Comparison of ENCODE assay signal across 12 cellular contexts in the genomic region with DNA sequence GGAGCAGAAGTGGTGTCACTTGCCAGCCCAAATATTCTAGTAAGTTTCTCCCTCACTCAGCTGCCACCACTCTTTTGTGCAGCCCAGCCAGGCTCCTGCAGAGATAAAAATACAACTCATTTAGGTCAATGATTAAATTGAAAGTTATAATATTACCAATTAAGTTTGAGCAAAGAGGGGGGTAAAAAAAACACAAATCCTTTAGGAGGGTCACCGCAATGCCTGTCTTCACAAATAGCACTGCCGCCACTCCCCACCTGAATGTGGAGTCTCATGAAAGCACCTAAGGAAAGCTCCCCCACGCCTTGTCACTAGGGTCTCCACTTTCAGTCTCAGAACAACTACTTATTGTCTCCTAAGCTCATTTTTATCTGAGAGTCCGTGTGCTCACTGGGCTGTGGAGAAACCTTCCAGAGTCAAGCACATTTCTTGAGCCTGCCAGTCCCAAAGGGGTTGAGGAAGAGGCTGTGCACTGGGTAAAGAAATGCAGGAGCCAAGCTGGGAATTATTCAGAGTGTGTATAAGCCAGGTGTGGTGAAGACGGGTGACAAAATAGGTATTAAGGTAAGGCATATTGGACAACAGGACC.
DNase-seq lines count a peak whose midpoint lies in the region; ATAC-seq, FAIRE-seq and TF ChIP-seq lines count a peak whose summit lies in the region.
"Had no signal": no experiment of that assay in that cellular context is flagged by ENCODE, and none has a peak within 500 bp of the region (broad histone marks: within the 10 kb centered on the region; RNA-seq: fewer than 3 reads in every experiment).

No MANE protein-coding gene starts in this region.

- TF ChIP-seq CTCF in progenitor cell of endocrine pancreas (IDR thresholded peaks at IDR 0.05; ENCODE audit: unreplicated experiment) = no peak

- H3K27me3 Mint-ChIP-seq in progenitor cell of endocrine pancreas = no peaks in the 10 kb centered on the region
- H3K27me3 Mint-ChIP-seq in activated T-helper 2 cell treated with anti-CD3 and anti-CD28 coated beads, Interferon-gamma antibody, Interleukin-2, Interleukin-4, amounts not matched to agents 10 μg/mL and 5 μg/mL and 100 μg/mL, durations not matched to agents 14 hours and 24 hours and 36 hours (ENCODE audit: low read depth) = no peaks in the 10 kb centered on the region

- peaks cover 66% of the 10 kb centered on the region for H3K4me1 Mint-ChIP-seq in progenitor cell of endocrine pancreas (ENCODE audit: low read depth)
- H3K4me1 Mint-ChIP-seq in activated T-helper 2 cell treated with anti-CD3 and anti-CD28 coated beads, Interferon-gamma antibody, Interleukin-2, Interleukin-4, amounts not matched to agents 10 μg/mL and 5 μg/mL and 100 μg/mL, durations not matched to agents 14 hours and 24 hours and 36 hours (ENCODE audit: low read depth) = no peaks in the 10 kb centered on the region

- 80% methylated on average over 5 of the region's 5 CpGs for WGBS in right cardiac atrium

- no peaks in the 10 kb centered on the region for H3K36me3 Mint-ChIP-seq in progenitor cell of endocrine pancreas (ENCODE audit: insufficient read depth)
- no peaks in the 10 kb centered on the region for H3K36me3 Mint-ChIP-seq in activated T-helper 2 cell treated with anti-CD3 and anti-CD28 coated beads, Interferon-gamma antibody, Interleukin-2, Interleukin-4, amounts not matched to agents 10 μg/mL and 5 μg/mL and 100 μg/mL, durations not matched to agents 14 hours and 24 hours and 36 hours (ENCODE audit: low read depth)
- H3K36me3 Mint-ChIP-seq: CD8-positive, alpha-beta T cell had no signal

- H3K4me3 Mint-ChIP-seq in progenitor cell of endocrine pancreas (ENCODE audit: low read depth) = peak overlapping the region; percentile 51
- H3K4me3 Mint-ChIP-seq in activated T-helper 2 cell treated with anti-CD3 and anti-CD28 coated beads, Interferon-gamma antibody, Interleukin-2, Interleukin-4, amounts not matched to agents 10 μg/mL and 5 μg/mL and 100 μg/mL, durations not matched to agents 14 hours and 24 hours and 36 hours (ENCODE audit: low read depth) = no peak overlapping the region
- H3K4me3 Mint-ChIP-seq: CD8-positive, alpha-beta T cell had no signal

- no peak for FAIRE-seq in GM12891 (lab: Jason Lieb, UNC)
- FAIRE-seq: endometrium had no signal

- H3K4me1 ChIP-seq in right cardiac atrium (ENCODE audit: control insufficient read depth, insufficient read depth, low read length) = no peaks in the 10 kb centered on the region
- H3K4me1 ChIP-seq: heart left ventricle had no signal

- H3K4me3 ChIP-seq in right cardiac atrium (ENCODE audit: low read length) = no peak overlapping the region
- H3K4me3 ChIP-seq: heart left ventricle, stomach had no signal

- no peaks in the 10 kb centered on the region for H3K9me3 Mint-ChIP-seq in progenitor cell of endocrine pancreas (ENCODE audit: low read depth)
- H3K9me3 Mint-ChIP-seq in activated T-helper 2 cell treated with anti-CD3 and anti-CD28 coated beads, Interferon-gamma antibody, Interleukin-2, Interleukin-4, amounts not matched to agents 10 μg/mL and 5 μg/mL and 100 μg/mL, durations not matched to agents 14 hours and 24 hours and 36 hours = no peaks in the 10 kb centered on the region
- H3K9me3 Mint-ChIP-seq: CD8-positive, alpha-beta T cell had no signal

- ATAC-seq in GM19043 (IDR thresholded peaks at IDR 0.05; ENCODE audit: low read depth, unreplicated experiment) (peak; percentile 23), HG02759 (IDR thresholded peaks at IDR 0.05; ENCODE audit: unreplicated experiment) (peak; percentile 26), HG03521 (IDR thresholded peaks at IDR 0.05; ENCODE audit: unreplicated experiment) (peak; percentile 3), right cardiac atrium (no peak)
- ATAC-seq: CD8-positive, alpha-beta T cell; heart left ventricle had no signal

- no peaks in the 10 kb centered on the region for H3K27me3 ChIP-seq in right cardiac atrium (ENCODE audit: control insufficient read depth, insufficient read depth)

- H3K27ac Mint-ChIP-seq in progenitor cell of endocrine pancreas = peak overlapping the region; percentile 96
- no peak overlapping the region for H3K27ac Mint-ChIP-seq in activated T-helper 2 cell treated with anti-CD3 and anti-CD28 coated beads, Interferon-gamma antibody, Interleukin-2, Interleukin-4, amounts not matched to agents 10 μg/mL and 5 μg/mL and 100 μg/mL, durations not matched to agents 14 hours and 24 hours and 36 hours
- H3K27ac Mint-ChIP-seq: CD8-positive, alpha-beta T cell had no signal

- DNase-seq in progenitor cell of endocrine pancreas (ENCODE audit: low spot score, unreplicated experiment) (no peak), GM12891 (ENCODE audit: insufficient read length, low spot score) (no peak), right cardiac atrium (no peak), AG08395 (ENCODE audit: low spot score) (no peak)
- DNase-seq in activated T-helper 2 cell treated with anti-CD3 and anti-CD28 coated beads, Interferon-gamma antibody, Interleukin-2, Interleukin-4, amounts not matched to agents 10 μg/mL and 5 μg/mL and 100 μg/mL, durations not matched to agents 14 hours and 24 hours and 36 hours (ENCODE audit: low spot score) = no peak
- DNase-seq: CD8-positive, alpha-beta T cell; heart left ventricle; stomach had no signal

- H3K9me3 ChIP-seq in right cardiac atrium (ENCODE audit: control insufficient read depth, low read length) = no peaks in the 10 kb centered on the region
- H3K9me3 ChIP-seq: heart left ventricle, stomach had no signal

- intact Hi-C loops in activated T-helper 2 cell treated with anti-CD3 and anti-CD28 coated beads, Interferon-gamma antibody, Interleukin-2, Interleukin-4, amounts not matched to agents 10 μg/mL and 5 μg/mL and 100 μg/mL, durations not matched to agents 14 hours and 24 hours and 36 hours (cut with micrococcal nuclease) = no loop called here
- intact Hi-C loops in right cardiac atrium (cut with DNase I) = no loop called here

- TF ChIP-seq POLR2A in GM12891 (IDR thresholded peaks at IDR 0.05; ENCODE audit: low read depth, low read length) = no peak

- H3K27ac ChIP-seq in right cardiac atrium (ENCODE audit: low read length) = no peak overlapping the region
- H3K27ac ChIP-seq: heart left ventricle, stomach had no signal

TF ChIP-seq in GM12891, 5 proteins besides CTCF, POLR2A, EP300 and RAD21:
- TF ChIP-seq TAF1 (IDR thresholded peaks at IDR 0.05; ENCODE audit: low read depth, low read length) = no peak
- no peak for TF ChIP-seq POU2F2 (IDR thresholded peaks at IDR 0.05; ENCODE audit: low read depth, low read length)
- TF ChIP-seq PAX5 (IDR thresholded peaks at IDR 0.05; ENCODE audit: insufficient read depth, low read length, severe bottlenecking) = no peak
- TF ChIP-seq SPI1 (IDR thresholded peaks at IDR 0.05; ENCODE audit: low read depth, low read length) = no peak
- TF ChIP-seq POLR2AphosphoS5 (IDR thresholded peaks at IDR 0.05; ENCODE audit: low read depth, low read length) = no peak

Comparison
In these comparisons a context has a peak if more than half of its experiments do, and no peak if none do; other contexts are left out.
1. ATAC-seq: peak in GM19043 (single experiment), HG02759 (single experiment) and HG03521 (single experiment); none in right cardiac atrium (0 of 2).